35 cellular contexts compared by ENCODE assay signal in genomic region chr3:6113338-6113737, GRCh38.
"Had no signal": no experiment of that assay in that cellular context is flagged by ENCODE, and none has a peak within 500 bp of the region (broad histone marks: within the 10 kb centered on the region; RNA-seq: fewer than 3 reads in every experiment).

No MANE protein-coding gene starts in this region.

- H3K4me1 ChIP-seq: adrenal gland, breast epithelium had no signal

- H3K9me3 Mint-ChIP-seq: activated CD4-positive, alpha-beta T cell treated with anti-CD3 and anti-CD28 coated beads, Interleukin-2, amount 10 ng/mL, durations not matched to agents 24 days and 14 days; activated CD8-positive, alpha-beta T cell treated with anti-CD3 and anti-CD28 coated beads for 36 hours; activated T-helper 1 cell treated with anti-CD3 and anti-CD28 coated beads, Interleukin-12 subunit alpha, Interleukin-12 subunit beta, Interleukin-2, Interleukin-4 antibody, amounts not matched to agents 30 ng/mL and 10 ng/mL and 1 ng/mL, durations not matched to agents 14 hours and 24 hours and 36 hours; activated T-helper 17 cell treated with anti-CD3 and anti-CD28 coated beads, Interleukin-2, amount 50 U/mL, for 72 hours had no signal

- H3K36me3 Mint-ChIP-seq: activated CD4-positive, alpha-beta memory T cell treated with anti-CD3 and anti-CD28 coated beads for 36 hours; activated naive CD4-positive, alpha-beta T cell treated with anti-CD3 and anti-CD28 coated beads, Interleukin-2, amount 50 U/mL, for 72 hours; activated naive CD8-positive, alpha-beta T cell treated with anti-CD3 and anti-CD28 coated beads for 36 hours had no signal

- H3K27ac ChIP-seq: adrenal gland, brain microvascular endothelial cell, breast epithelium, VCaP had no signal

- FAIRE-seq: TTC549 had no signal

- H3K27ac Mint-ChIP-seq: activated B cell treated with CpG ODN at 0.5 μM for 24 hours; activated CD4-positive, alpha-beta memory T cell treated with anti-CD3 and anti-CD28 coated beads for 36 hours; activated CD4-positive, alpha-beta T cell treated with anti-CD3 and anti-CD28 coated beads, Interleukin-2, amount 10 ng/mL, durations not matched to agents 24 days and 14 days; activated CD8-positive, alpha-beta T cell treated with anti-CD3 and anti-CD28 coated beads for 36 hours; activated naive CD4-positive, alpha-beta T cell treated with anti-CD3 and anti-CD28 coated beads for 36 hours; activated naive CD4-positive, alpha-beta T cell treated with anti-CD3 and anti-CD28 coated beads, Interleukin-2, amount 50 U/mL, for 72 hours; activated naive CD8-positive, alpha-beta T cell treated with anti-CD3 and anti-CD28 coated beads for 36 hours; activated T-cell treated with anti-CD3 and anti-CD28 coated beads, Interleukin-2, amount 50 U/mL, for 72 hours; activated T-helper 1 cell treated with anti-CD3 and anti-CD28 coated beads, Interleukin-12 subunit alpha, Interleukin-12 subunit beta, Interleukin-2, Interleukin-4 antibody, amounts not matched to agents 30 ng/mL and 10 ng/mL and 1 ng/mL, durations not matched to agents 14 hours and 24 hours and 36 hours; activated T-helper 17 cell treated with anti-CD3 and anti-CD28 coated beads, Interleukin-2, amount 50 U/mL, for 72 hours; T-helper 1 cell treated with Interleukin-12 subunit alpha and Interleukin-12 subunit beta and Interleukin-4 antibody, amounts not matched to agents 30 μg/mL and 1 μg/mL, for 36 hours; T-helper 2 cell treated with Interferon-gamma antibody and Interleukin-4, amounts not matched to agents 5 μg/mL and 100 μg/mL, for 36 hours had no signal

- H3K4me1 Mint-ChIP-seq: activated B cell treated with CpG ODN at 0.5 μM for 24 hours; activated CD4-positive, alpha-beta T cell treated with anti-CD3 and anti-CD28 coated beads, Interleukin-2, amount 10 ng/mL, durations not matched to agents 24 days and 14 days; activated naive CD8-positive, alpha-beta T cell treated with anti-CD3 and anti-CD28 coated beads for 36 hours; activated T-helper 17 cell treated with anti-CD3 and anti-CD28 coated beads, Interleukin-2, amount 50 U/mL, for 72 hours had no signal

- DNase-seq: activated B cell treated with CpG ODN at 0.5 μM for 24 hours; activated CD4-positive, alpha-beta memory T cell treated with anti-CD3 and anti-CD28 coated beads for 36 hours; activated CD4-positive, alpha-beta T cell treated with anti-CD3 and anti-CD28 coated beads for 4 hours; activated CD4-positive, alpha-beta T cell treated with anti-CD3 and anti-CD28 coated beads, Interleukin-2, amount 10 ng/mL, durations not matched to agents 24 days and 14 days; activated CD4-positive, alpha-beta T cell treated with anti-CD3 and anti-CD28 coated beads, Interleukin-2, amount 50 U/mL, for 1 hour; activated CD4-positive, alpha-beta T cell treated with anti-CD3 and anti-CD28 coated beads, Interleukin-2, amount 50 U/mL, for 4 hours; activated CD4-positive, CD25-positive, alpha-beta regulatory T cell treated with anti-CD3 and anti-CD28 coated beads, Interleukin-2, amount 50 U/mL, for 72 hours; activated CD8-positive, alpha-beta memory T cell treated with anti-CD3 and anti-CD28 coated beads, Interleukin-2, amount 50 U/mL, for 4 hours; activated CD8-positive, alpha-beta T cell treated with anti-CD3 and anti-CD28 coated beads for 36 hours; activated effector memory CD4-positive, alpha-beta T cell treated with anti-CD3 and anti-CD28 coated beads, Interleukin-2, amount 50 U/mL, for 16 hours; activated gamma-delta T cell treated with Interleukin-2 at 50 U/mL for 16 hours; activated naive CD4-positive, alpha-beta T cell; activated naive CD4-positive, alpha-beta T cell treated with anti-CD3 and anti-CD28 coated beads for 36 hours; activated naive CD4-positive, alpha-beta T cell treated with anti-CD3 and anti-CD28 coated beads, Interleukin-2, amount 50 U/mL, for 16 hours; activated naive CD8-positive, alpha-beta T cell treated with anti-CD3 and anti-CD28 coated beads for 36 hours; activated T-cell treated with anti-CD3 and anti-CD28 coated beads for 4 hours; activated T-cell treated with anti-CD3 and anti-CD28 coated beads, Interleukin-2, amount 50 U/mL, for 1 hour; activated T-cell treated with anti-CD3 and anti-CD28 coated beads, Interleukin-2, amount 50 U/mL, for 4 hours; activated T-cell treated with anti-CD3 and anti-CD28 coated beads, Interleukin-2, amount 50 U/mL, for 72 hours; adrenal gland; amniotic stem cell; aorta; brain microvascular endothelial cell; central memory CD4-positive, alpha-beta T cell; T-helper 1 cell; T-helper 2 cell; T-helper 9 cell had no signal

- H3K36me3 ChIP-seq: adrenal gland, brain microvascular endothelial cell, breast epithelium had no signal

- H3K27me3 ChIP-seq: adrenal gland, brain microvascular endothelial cell, breast epithelium had no signal

- H3K4me3 Mint-ChIP-seq: activated B cell treated with CpG ODN at 0.5 μM for 24 hours; activated CD4-positive, alpha-beta memory T cell treated with anti-CD3 and anti-CD28 coated beads for 36 hours; activated CD4-positive, alpha-beta T cell treated with anti-CD3 and anti-CD28 coated beads, Interleukin-2, amount 10 ng/mL, durations not matched to agents 24 days and 14 days; activated CD8-positive, alpha-beta T cell treated with anti-CD3 and anti-CD28 coated beads for 36 hours; activated naive CD4-positive, alpha-beta T cell treated with anti-CD3 and anti-CD28 coated beads for 36 hours; activated naive CD8-positive, alpha-beta T cell treated with anti-CD3 and anti-CD28 coated beads for 36 hours; activated T-cell treated with anti-CD3 and anti-CD28 coated beads, Interleukin-2, amount 50 U/mL, for 4 hours; activated T-cell treated with anti-CD3 and anti-CD28 coated beads, Interleukin-2, amount 50 U/mL, for 72 hours; activated T-helper 1 cell treated with anti-CD3 and anti-CD28 coated beads, Interleukin-12 subunit alpha, Interleukin-12 subunit beta, Interleukin-2, Interleukin-4 antibody, amounts not matched to agents 30 ng/mL and 10 ng/mL and 1 ng/mL, durations not matched to agents 14 hours and 24 hours and 36 hours; activated T-helper 17 cell treated with anti-CD3 and anti-CD28 coated beads, Interleukin-2, amount 50 U/mL, for 72 hours; T-helper 1 cell treated with Interleukin-12 subunit alpha and Interleukin-12 subunit beta and Interleukin-4 antibody, amounts not matched to agents 30 μg/mL and 1 μg/mL, for 36 hours; T-helper 2 cell treated with Interferon-gamma antibody and Interleukin-4, amounts not matched to agents 5 μg/mL and 100 μg/mL, for 36 hours had no signal

- H3K27me3 Mint-ChIP-seq: activated B cell treated with CpG ODN at 0.5 μM for 24 hours; activated CD4-positive, alpha-beta memory T cell treated with anti-CD3 and anti-CD28 coated beads for 36 hours; activated CD4-positive, alpha-beta T cell treated with anti-CD3 and anti-CD28 coated beads, Interleukin-2, amount 10 ng/mL, durations not matched to agents 24 days and 14 days; activated CD8-positive, alpha-beta T cell treated with anti-CD3 and anti-CD28 coated beads for 36 hours; activated naive CD8-positive, alpha-beta T cell treated with anti-CD3 and anti-CD28 coated beads for 36 hours; activated T-helper 17 cell treated with anti-CD3 and anti-CD28 coated beads, Interleukin-2, amount 50 U/mL, for 72 hours had no signal

- ATAC-seq: activated CD8-positive, alpha-beta T cell treated with anti-CD3 and anti-CD28 coated beads for 36 hours; activated naive CD4-positive, alpha-beta T cell treated with anti-CD3 and anti-CD28 coated beads, Interleukin-2, amount 50 U/mL, for 72 hours; activated T-cell treated with anti-CD3 and anti-CD28 coated beads, Interleukin-2, amount 50 U/mL, for 4 hours; activated T-cell treated with anti-CD3 and anti-CD28 coated beads, Interleukin-2, amount 50 U/mL, for 72 hours; activated T-helper 17 cell treated with anti-CD3 and anti-CD28 coated beads, Interleukin-2, amount 50 U/mL, for 72 hours had no signal

- H3K9me3 ChIP-seq: adrenal gland, breast epithelium had no signal

- H3K4me3 ChIP-seq: adrenal gland, breast epithelium had no signal
